9 cellular contexts compared by ENCODE assay signal in genomic region chr5:95958308-95959014, GRCh38. TPM values are rescaled to one million over a fixed set of nuclear protein-coding genes. Genes with fewer than 3 reads are reported as not detected.
DNase-seq lines count a peak whose midpoint lies in the region; ATAC-seq and TF ChIP-seq lines count a peak whose summit lies in the region.
"Had no signal": no experiment of that assay in that cellular context is flagged by ENCODE, and none has a peak within 500 bp of the region (broad histone marks: within the 10 kb centered on the region; RNA-seq: fewer than 3 reads in every experiment).

No MANE protein-coding gene starts in this region.

- no peaks in the 10 kb centered on the region for H3K36me3 ChIP-seq in neutrophil

- peak overlapping the region; percentile 99 for H3K27ac ChIP-seq in neutrophil

- no TSS peak for BruUV-seq in Calu3 (replicated peaks; lab: Mats Ljungman, UMichigan)

- intact Hi-C loops in Calu3 (cut with micrococcal nuclease; ENCODE audit: unreplicated experiment): loop anchor here (1.0 to 5.0 kb wide), 3 partner anchors 51 to 100 kb away; no protein-coding TSS in a partner anchor

- DNase-seq in Calu3 (peak; percentile 36), chondrocyte (ENCODE audit: low spot score) (no peak), activated gamma-delta T cell (lab: John Stamatoyannopoulos, UW) (no peak)
- DNase-seq in activated CD4-positive, CD25-positive, alpha-beta regulatory T cell (lab: John Stamatoyannopoulos, UW): no peak
- DNase-seq: T-cell had no signal

- CTCF ChIA-PET in Calu3 (lab: Charles Lee): interaction anchor here (2.2 to 5.1 kb wide), 2 partner anchors 121 to 378 kb away, joined by 7 to 37 read pairs; no protein-coding TSS in a partner anchor

- H3K27me3 ChIP-seq in neutrophil: no peaks in the 10 kb centered on the region

- H3K9me3 Mint-ChIP-seq in Calu3 (ENCODE audit: low read depth, unreplicated experiment) (no peaks in the 10 kb centered on the region), IgD-negative memory B cell (no peaks in the 10 kb centered on the region), chondrocyte (ENCODE audit: low read depth) (no peaks in the 10 kb centered on the region)
- H3K9me3 Mint-ChIP-seq: T-cell had no signal

- H3K4me3 Mint-ChIP-seq in Calu3 (ENCODE audit: low read depth, unreplicated experiment) (peak overlapping the region; percentile 92), IgD-negative memory B cell (peak overlapping the region; percentile 6 to 99 (median 68)), chondrocyte (ENCODE audit: unreplicated experiment) (peak overlapping the region; percentile 84)

- H3K4me1 ChIP-seq in neutrophil (ENCODE audit: control insufficient read depth in 1 of 2, insufficient read depth in 1 of 2, low read depth in 1 of 2, low read length in 1 of 2): peaks cover 64 to 65% of the 10 kb centered on the region in 2 experiments

- H3K4me1 Mint-ChIP-seq in Calu3 (ENCODE audit: low read depth, unreplicated experiment): peaks cover 69% of the 10 kb centered on the region
- peaks cover 34 to 52% (median 43%) of the 10 kb centered on the region in 3 donors for H3K4me1 Mint-ChIP-seq in IgD-negative memory B cell
- H3K4me1 Mint-ChIP-seq in chondrocyte (ENCODE audit: low read depth): peaks cover 73% of the 10 kb centered on the region

- no peaks in the 10 kb centered on the region for H3K27me3 Mint-ChIP-seq in Calu3 (ENCODE audit: unreplicated experiment)
- no peaks in the 10 kb centered on the region for H3K27me3 Mint-ChIP-seq in IgD-negative memory B cell
- no peaks in the 10 kb centered on the region for H3K27me3 Mint-ChIP-seq in chondrocyte (ENCODE audit: low read depth)
- H3K27me3 Mint-ChIP-seq: T-cell had no signal

- H3K27ac Mint-ChIP-seq in Calu3 (ENCODE audit: unreplicated experiment) (no peak overlapping the region), IgD-negative memory B cell (peak overlapping the region in 2 of 3 donors; percentile 28 to 94), chondrocyte (ENCODE audit: unreplicated experiment) (peak overlapping the region; percentile 45)
- H3K27ac Mint-ChIP-seq: T-cell had no signal

- TF ChIP-seq CTCF in Calu3 (IDR thresholded peaks at IDR 0.05; ENCODE audit: unreplicated experiment) (no peak), chondrocyte (IDR thresholded peaks at IDR 0.05) (no peak), neutrophil (IDR thresholded peaks at IDR 0.05) (no peak)

- no peak for ATAC-seq in GM19023 (IDR thresholded peaks at IDR 0.05; ENCODE audit: unreplicated experiment)
- no peak for ATAC-seq in activated CD4-positive, CD25-positive, alpha-beta regulatory T cell treated with anti-CD3 and anti-CD28 coated beads, Interleukin-2, amount 50 U/mL, for 24 hours
- ATAC-seq: T-cell had no signal

- H3K4me3 ChIP-seq in neutrophil (ENCODE audit: low read depth in 1 of 2, low read length in 1 of 2): no peak overlapping the region

- H3K9me3 ChIP-seq in neutrophil: no peaks in the 10 kb centered on the region

- H3K36me3 Mint-ChIP-seq in Calu3 (ENCODE audit: insufficient read depth, unreplicated experiment) (peaks cover 35% of the 10 kb centered on the region), IgD-negative memory B cell (peaks cover 5% of the 10 kb centered on the region), chondrocyte (ENCODE audit: low read depth) (peaks cover 3% of the 10 kb centered on the region)
- H3K36me3 Mint-ChIP-seq: T-cell had no signal

RNA-seq across cellular contexts. Expression of gene ELL2, which starts 3.2 kb away (rescaled TPM):
- total RNA-seq in Calu3 (2022): 56.2 and 57.7 TPM in 2 replicates
- 9.9 TPM for polyA plus RNA-seq in IgD-negative memory B cell
- total RNA-seq in chondrocyte: 51.7 to 83.8 TPM (median 59.3 TPM) in 3 replicates
